9 cellular contexts compared by ENCODE assay signal in the genomic region with DNA sequence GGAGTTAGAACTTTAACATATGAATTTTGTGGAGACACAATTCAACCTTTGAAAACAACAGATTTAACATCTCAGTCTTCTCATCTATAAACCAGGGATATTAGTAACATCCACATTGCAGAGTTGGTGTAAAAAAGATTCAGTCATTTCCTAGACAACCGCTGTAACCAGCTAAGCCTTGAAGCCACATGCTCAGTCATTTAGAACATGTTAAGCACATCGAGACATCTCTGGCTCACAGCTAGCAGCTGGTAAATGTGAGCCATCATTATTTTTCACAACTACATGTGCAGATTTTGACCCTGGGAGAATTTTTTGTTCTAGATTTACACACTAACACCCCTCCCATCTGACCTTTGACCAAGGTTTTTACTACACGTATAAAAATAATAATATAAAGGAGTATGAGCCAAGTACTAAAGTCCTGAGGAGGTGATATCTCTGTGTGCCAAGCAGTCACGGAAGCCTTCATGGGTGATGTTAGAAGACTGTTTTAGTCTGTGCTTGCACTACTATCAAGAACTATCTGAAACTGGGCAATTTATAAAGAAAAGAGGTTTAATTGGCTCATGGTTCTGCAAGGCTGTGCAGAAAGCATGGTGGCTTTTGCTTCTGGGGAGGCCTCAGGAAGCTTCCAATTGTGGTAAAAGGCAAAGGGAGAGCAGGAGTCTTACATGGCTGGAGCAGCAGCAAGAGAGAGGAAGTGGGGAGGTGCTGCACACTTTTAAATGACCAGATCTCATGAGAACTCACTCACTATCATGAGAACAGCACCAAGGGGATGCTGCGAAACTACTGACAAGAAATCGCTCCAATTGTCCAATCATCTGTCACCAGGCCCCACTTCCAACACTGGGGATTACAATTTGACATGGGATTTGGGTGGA. TPM values are rescaled to one million over a fixed set of nuclear protein-coding genes. Genes with fewer than 3 reads are reported as not detected.
DNase-seq lines count a peak whose midpoint lies in the region; ATAC-seq, FAIRE-seq and TF ChIP-seq lines count a peak whose summit lies in the region.
"Had no signal": no experiment of that assay in that cellular context is flagged by ENCODE, and none has a peak within 500 bp of the region (broad histone marks: within the 10 kb centered on the region; RNA-seq: fewer than 3 reads in every experiment).

No MANE protein-coding gene starts in this region.

- H3K9ac ChIP-seq in mesenchymal stem cell (ENCODE audit: low read length), result peak overlapping the region; percentile 24

- 100% methylated on average over 3 of the region's 6 CpGs for WGBS in mesenchymal stem cell

- H3K4me2 ChIP-seq in mesenchymal stem cell (ENCODE audit: low read length, poor library complexity, severe bottlenecking), result no peak overlapping the region

- peak; percentile 9 for DNase-seq in SKM-1 treated with dmso at 0.1 percent for 144 hours (lab: John Stamatoyannopoulos, UW; ENCODE audit: unreplicated experiment)
- no peak for DNase-seq in SKM-1 (lab: John Stamatoyannopoulos, UW; ENCODE audit: unreplicated experiment)
- no peak for DNase-seq in GM12892 (ENCODE audit: insufficient read length)
- DNase-seq in mesenchymal stem cell, result no peak
- no peak for DNase-seq in SW 1271 (lab: John Stamatoyannopoulos, UW)
- no peak for DNase-seq in NCI-H146 treated with DMSO at 0.1 percent for 48 hours (lab: John Stamatoyannopoulos, UW; ENCODE audit: unreplicated experiment)

- no peaks in the 10 kb centered on the region for H3K36me3 ChIP-seq in mesenchymal stem cell (ENCODE audit: control insufficient read depth in 1 of 2, insufficient read depth in 2 of 2, low read depth in 1 of 2, low read length in 2 of 2)

- no peak overlapping the region for H2AK5ac ChIP-seq in mesenchymal stem cell (ENCODE audit: low read length, severe bottlenecking)

- H2BK15ac ChIP-seq in mesenchymal stem cell (ENCODE audit: low read depth, poor library complexity, severe bottlenecking), result no peak overlapping the region

- H3K4me1 Mint-ChIP-seq in T-helper 1 cell treated with Interleukin-12 subunit alpha and Interleukin-12 subunit beta and Interleukin-4 antibody, amounts not matched to agents 30 μg/mL and 1 μg/mL, for 36 hours (ENCODE audit: low read depth), result peaks cover 44% of the 10 kb centered on the region

- no peak overlapping the region for H4K8ac ChIP-seq in mesenchymal stem cell (ENCODE audit: low read length)

- H3K4ac ChIP-seq in mesenchymal stem cell (ENCODE audit: low read depth in 1 of 2, low read length in 2 of 2), result no peak overlapping the region

- no peaks in the 10 kb centered on the region for H3K27me3 Mint-ChIP-seq in T-helper 1 cell treated with Interleukin-12 subunit alpha and Interleukin-12 subunit beta and Interleukin-4 antibody, amounts not matched to agents 30 μg/mL and 1 μg/mL, for 36 hours (ENCODE audit: low read depth)

- no peak overlapping the region for H2BK120ac ChIP-seq in mesenchymal stem cell (ENCODE audit: low read depth, low read length)

- no peak overlapping the region for H3K23ac ChIP-seq in mesenchymal stem cell (ENCODE audit: low read length in 2 of 2)

- H3K36me3 Mint-ChIP-seq in T-helper 1 cell treated with Interleukin-12 subunit alpha and Interleukin-12 subunit beta and Interleukin-4 antibody, amounts not matched to agents 30 μg/mL and 1 μg/mL, for 36 hours (ENCODE audit: low read depth), result no peaks in the 10 kb centered on the region

- no peak overlapping the region for H2AFZ ChIP-seq in mesenchymal stem cell (ENCODE audit: low read depth, low read length)

- no peak overlapping the region for H3K27ac ChIP-seq in mesenchymal stem cell (ENCODE audit: low read length, poor library complexity, severe bottlenecking)

- no peak overlapping the region for H3K18ac ChIP-seq in mesenchymal stem cell (ENCODE audit: low read depth in 1 of 2, low read length in 2 of 2)

- no peak overlapping the region for H3K14ac ChIP-seq in mesenchymal stem cell (ENCODE audit: low read length in 2 of 2)

- TF ChIP-seq POLR2A in GM12892 (IDR thresholded peaks at IDR 0.05; ENCODE audit: low read depth, low read length), result no peak

- peaks cover 0 to 7% of the 10 kb centered on the region in 2 experiments for H3K27me3 ChIP-seq in mesenchymal stem cell (ENCODE audit: control insufficient read depth in 1 of 2, insufficient read depth in 1 of 2, low read length in 2 of 2)

- no peaks in the 10 kb centered on the region for H3K79me1 ChIP-seq in mesenchymal stem cell (replicated peaks; ENCODE audit: low read length, poor library complexity, severe bottlenecking)

- no peak overlapping the region for H3K4me3 ChIP-seq in mesenchymal stem cell (ENCODE audit: insufficient read depth in 1 of 2, low read depth in 1 of 2, low read length in 2 of 2)

- no peak overlapping the region for H2BK5ac ChIP-seq in mesenchymal stem cell (ENCODE audit: low read depth, low read length, poor library complexity, severe bottlenecking)

- no peak overlapping the region for H3K4me3 Mint-ChIP-seq in T-helper 1 cell treated with Interleukin-12 subunit alpha and Interleukin-12 subunit beta and Interleukin-4 antibody, amounts not matched to agents 30 μg/mL and 1 μg/mL, for 36 hours

- ATAC-seq in HG03045 (IDR thresholded peaks at IDR 0.05; ENCODE audit: unreplicated experiment), result no peak

- H4K91ac ChIP-seq in mesenchymal stem cell (ENCODE audit: low read length), result no peak overlapping the region

- H3K9me3 ChIP-seq in mesenchymal stem cell (ENCODE audit: control insufficient read depth, low read length), result no peaks in the 10 kb centered on the region
- H3K9me3 ChIP-seq: Caco-2 had no signal

- no peak overlapping the region for H2BK12ac ChIP-seq in mesenchymal stem cell (ENCODE audit: low read length in 2 of 2)

- peak overlapping the region; percentile 19 for H3K27ac Mint-ChIP-seq in T-helper 1 cell treated with Interleukin-12 subunit alpha and Interleukin-12 subunit beta and Interleukin-4 antibody, amounts not matched to agents 30 μg/mL and 1 μg/mL, for 36 hours

- H3K4me1 ChIP-seq in mesenchymal stem cell (ENCODE audit: control insufficient read depth, insufficient read depth, low read depth, low read length), result no peaks in the 10 kb centered on the region

- H3K9me3 Mint-ChIP-seq in T-helper 1 cell treated with Interleukin-12 subunit alpha and Interleukin-12 subunit beta and Interleukin-4 antibody, amounts not matched to agents 30 μg/mL and 1 μg/mL, for 36 hours, result no peaks in the 10 kb centered on the region

- FAIRE-seq in GM12892 (lab: Jason Lieb, UNC), result peak; percentile 21

RNA-seq across cellular contexts. Expression of a gene that starts 48.7 kb away (rescaled TPM):
- not detected for polyA plus RNA-seq in GM12892 (2012; ENCODE audit: missing spikeins)
- 1.4 TPM for polyA plus RNA-seq in mesenchymal stem cell (2013, experiment 1 of 2)
- 1.2 TPM for polyA plus RNA-seq in mesenchymal stem cell (2013, experiment 2 of 2)
